Comparison of ENCODE assay signal across 27 cellular contexts in genomic region chr11:105524286-105524685, GRCh38.
DNase-seq lines count a peak whose midpoint lies in the region; ATAC-seq and TF ChIP-seq lines count a peak whose summit lies in the region.
"Had no signal": no experiment of that assay in that cellular context is flagged by ENCODE, and none has a peak within 500 bp of the region (broad histone marks: within the 10 kb centered on the region; RNA-seq: fewer than 3 reads in every experiment).

No MANE protein-coding gene starts in this region.

- 20% methylated on average over 3 of the region's 3 CpGs for WGBS in mammary epithelial cell (ENCODE audit: low coverage, missing lambda C conversion rate)

- H3K9me3 ChIP-seq in mammary epithelial cell (replicated peaks; ENCODE audit: insufficient read depth, low read length): no peaks in the 10 kb centered on the region
- H3K9me3 ChIP-seq: prostate gland, testis had no signal

- H3K27me3 Mint-ChIP-seq in MCF 10A (ENCODE audit: insufficient read depth, unreplicated experiment): no peaks in the 10 kb centered on the region
- H3K27me3 Mint-ChIP-seq: activated naive CD8-positive, alpha-beta T cell; central memory CD8-positive, alpha-beta T cell had no signal

- peak; percentile 82 for ATAC-seq in left ventricle myocardium superior
- no peak for ATAC-seq in left colon
- ATAC-seq: activated CD4-positive, CD25-positive, alpha-beta regulatory T cell treated with anti-CD3 and anti-CD28 coated beads, Interleukin-2, amount 50 U/mL, for 24 hours; HepG2 had no signal

- no peak overlapping the region for H3K27ac Mint-ChIP-seq in MCF 10A (ENCODE audit: low read depth, unreplicated experiment)
- H3K27ac Mint-ChIP-seq: activated naive CD8-positive, alpha-beta T cell had no signal

- H3K36me3 ChIP-seq in mammary epithelial cell (ENCODE audit: insufficient read depth, low read length): no peaks in the 10 kb centered on the region
- H3K36me3 ChIP-seq: prostate gland had no signal

- no peak overlapping the region for H3K27ac ChIP-seq in mammary epithelial cell (ENCODE audit: insufficient read depth, low read depth, low read length)
- H3K27ac ChIP-seq: prostate gland, testis had no signal

- dilution Hi-C loops in mammary epithelial cell (cut with HindIII; ENCODE audit: low sequenced_read_pairs): no loop called here

- H3K36me3 Mint-ChIP-seq in MCF 10A (ENCODE audit: insufficient read depth, unreplicated experiment): no peaks in the 10 kb centered on the region
- H3K36me3 Mint-ChIP-seq: activated naive CD8-positive, alpha-beta T cell had no signal

- H3K9ac ChIP-seq in mammary epithelial cell (ENCODE audit: insufficient read depth, low read length): no peak overlapping the region

- CTCF ChIA-PET in MCF 10A (lab: Yijun Ruan, JAX) (interaction anchor here (0.6 to 0.8 kb wide), 2 partner anchors 35 to 43 kb away, joined by 3 read pairs; no protein-coding TSS in a partner anchor), mammary epithelial cell (lab: Charles Lee; ENCODE audit: low non-redundant PET) (no interaction called here)

- in situ Hi-C loops in mammary epithelial cell (cut with MboI; ENCODE audit: low sequenced_read_pairs in 2 of 2): no loop called here

- no peaks in the 10 kb centered on the region for H3K79me2 ChIP-seq in mammary epithelial cell (ENCODE audit: insufficient read depth, low read length)

- H3K4me3 ChIP-seq in mammary epithelial cell (replicated peaks in 1 of 3; ENCODE audit: insufficient read depth in 1 of 3, low read depth in 2 of 3, low read length in 3 of 3): no peak overlapping the region
- H3K4me3 ChIP-seq: prostate gland, testis had no signal

- H4K20me1 ChIP-seq in mammary epithelial cell (ENCODE audit: insufficient read depth, low read length): no peaks in the 10 kb centered on the region

- POLR2A ChIA-PET in MCF 10A (lab: Yijun Ruan, JAX): no interaction called here

- DNase-seq in MCF 10A (ENCODE audit: unreplicated experiment) (peak; percentile 2), mammary epithelial cell (no peak), astrocyte of the hippocampus (ENCODE audit: low read depth, low spot score) (peak; percentile 2), left ventricle myocardium superior (no peak), occipital lobe (lab: John Stamatoyannopoulos, UW) (no peak), left colon (no peak), activated T-cell treated with anti-CD3 and anti-CD28 coated beads for 4 hours (no peak), GF-D8 (lab: John Stamatoyannopoulos, UW) (no peak)
- DNase-seq: activated CD4-positive, alpha-beta T cell treated with anti-CD3 and anti-CD28 coated beads, Interleukin-2, amount 50 U/mL, for 48 hours; activated effector memory CD4-positive, alpha-beta T cell treated with Interleukin-2 at 50 U/mL for 16 hours; aorta; dermis blood vessel endothelial cell; DMS153; glutamatergic neuron; Kasumi-1; kidney glomerular epithelial cell; mesenchymal stem cell; NCI-H1092; NCI-H1930; NCI-H526 treated with DMSO at 0.1 percent for 48 hours; stimulated activated naive CD4-positive, alpha-beta T cell treated with Interleukin-2 at 50 U/mL for 16 hours; testis had no signal

- intact Hi-C loops in MCF 10A (cut with micrococcal nuclease) (no loop called here), mammary epithelial cell (cut with micrococcal nuclease) (no loop called here), left ventricle myocardium superior (cut with micrococcal nuclease) (no loop called here), left colon (cut with DNase I, micrococcal nuclease) (no loop called here)

- H3K4me2 ChIP-seq in mammary epithelial cell (ENCODE audit: insufficient read depth, low read depth, low read length): no peak overlapping the region

- H3K4me1 ChIP-seq in mammary epithelial cell (ENCODE audit: insufficient read depth, low read length): no peaks in the 10 kb centered on the region
- H3K4me1 ChIP-seq: prostate gland, testis had no signal

- H3K4me3 Mint-ChIP-seq in MCF 10A (ENCODE audit: unreplicated experiment): no peak overlapping the region
- H3K4me3 Mint-ChIP-seq: activated naive CD8-positive, alpha-beta T cell; central memory CD8-positive, alpha-beta T cell had no signal

- H3K9me3 Mint-ChIP-seq in MCF 10A (ENCODE audit: unreplicated experiment): peaks cover 9% of the 10 kb centered on the region
- H3K9me3 Mint-ChIP-seq: central memory CD8-positive, alpha-beta T cell had no signal

- TF ChIP-seq CTCF in MCF 10A (IDR thresholded peaks at IDR 0.05; ENCODE audit: unreplicated experiment) (no peak), mammary epithelial cell (conservative IDR thresholded peaks at IDR 0.05 in 1 of 2, IDR thresholded peaks at IDR 0.05 in 1 of 2; ENCODE audit: extremely low read depth in 1 of 2, insufficient read depth in 1 of 2, low read depth in 1 of 2, low read length in 2 of 2) (no peak)

- no peaks in the 10 kb centered on the region for H3K27me3 ChIP-seq in mammary epithelial cell (ENCODE audit: insufficient read depth, low read length)
- H3K27me3 ChIP-seq: testis had no signal

- H3K4me1 Mint-ChIP-seq in MCF 10A (ENCODE audit: insufficient read depth, unreplicated experiment): no peaks in the 10 kb centered on the region
- H3K4me1 Mint-ChIP-seq: central memory CD8-positive, alpha-beta T cell had no signal

- no TSS peak for BruUV-seq in MCF 10A (replicated peaks; lab: Mats Ljungman, UMichigan)
- BruUV-seq in mammary epithelial cell (replicated peaks; lab: Mats Ljungman, UMichigan): no TSS peak

- H2AFZ ChIP-seq in mammary epithelial cell (ENCODE audit: low read depth, low read length): no peak overlapping the region

Comparison
In these comparisons a context has a peak if more than half of its experiments do, and no peak if none do; other contexts are left out.
1. DNase-seq: peak in MCF 10A (single experiment) and astrocyte of the hippocampus (single experiment); none in mammary epithelial cell (single experiment), left ventricle myocardium superior (single experiment), occipital lobe (single experiment), left colon (0 of 2), activated T-cell treated with anti-CD3 and anti-CD28 coated beads for 4 hours (single experiment) and GF-D8 (single experiment).